Comparison of ENCODE assay signal across 22 cellular contexts in genomic region chr10:4654496-4654895, GRCh38.
"Had no signal": no experiment of that assay in that cellular context is flagged by ENCODE, and none has a peak within 500 bp of the region (broad histone marks: within the 10 kb centered on the region; RNA-seq: fewer than 3 reads in every experiment).

No MANE protein-coding gene starts in this region.

- H3K27me3 ChIP-seq: foreskin keratinocyte, stomach had no signal

- H3K9me3 ChIP-seq: psoas muscle, stomach, thoracic aorta had no signal

- H3K36me3 ChIP-seq: stomach, thoracic aorta had no signal

- H3K9me3 Mint-ChIP-seq: endodermal cell, immature natural killer cell, nephron had no signal

- H3K4me3 ChIP-seq: coronary artery, lung, psoas muscle, stomach, thoracic aorta had no signal

- H3K27ac ChIP-seq: coronary artery, foreskin keratinocyte, psoas muscle, stomach, thoracic aorta had no signal

- H3K36me3 Mint-ChIP-seq: immature natural killer cell had no signal

- H3K4me1 Mint-ChIP-seq: immature natural killer cell had no signal

- FAIRE-seq: endothelial cell of umbilical vein, keratinocyte had no signal

- ATAC-seq: foreskin keratinocyte, left cardiac atrium, left ventricle myocardium superior, psoas muscle, sciatic nerve had no signal

- DNase-seq: effector CD4-positive, alpha-beta T cell; endodermal cell; erythroblast; foreskin keratinocyte; immature natural killer cell; left cardiac atrium; left ventricle myocardium superior; mesenchymal stem cell; midbrain; psoas muscle; stimulated activated CD4-positive, alpha-beta T cell treated with anti-CD3 and anti-CD28 coated beads, Interleukin-12 subunit alpha, Interleukin-12 subunit beta, amount 100 ng/mL, for 4 hours; stimulated activated naive CD4-positive, alpha-beta T cell; stomach; substantia nigra; trophoblast cell had no signal

- H3K27ac Mint-ChIP-seq: endodermal cell, immature natural killer cell, nephron had no signal

- H3K4me3 Mint-ChIP-seq: endodermal cell, immature natural killer cell, nephron had no signal
